ENCODE assay signal across 8 cellular contexts in the genomic region with DNA sequence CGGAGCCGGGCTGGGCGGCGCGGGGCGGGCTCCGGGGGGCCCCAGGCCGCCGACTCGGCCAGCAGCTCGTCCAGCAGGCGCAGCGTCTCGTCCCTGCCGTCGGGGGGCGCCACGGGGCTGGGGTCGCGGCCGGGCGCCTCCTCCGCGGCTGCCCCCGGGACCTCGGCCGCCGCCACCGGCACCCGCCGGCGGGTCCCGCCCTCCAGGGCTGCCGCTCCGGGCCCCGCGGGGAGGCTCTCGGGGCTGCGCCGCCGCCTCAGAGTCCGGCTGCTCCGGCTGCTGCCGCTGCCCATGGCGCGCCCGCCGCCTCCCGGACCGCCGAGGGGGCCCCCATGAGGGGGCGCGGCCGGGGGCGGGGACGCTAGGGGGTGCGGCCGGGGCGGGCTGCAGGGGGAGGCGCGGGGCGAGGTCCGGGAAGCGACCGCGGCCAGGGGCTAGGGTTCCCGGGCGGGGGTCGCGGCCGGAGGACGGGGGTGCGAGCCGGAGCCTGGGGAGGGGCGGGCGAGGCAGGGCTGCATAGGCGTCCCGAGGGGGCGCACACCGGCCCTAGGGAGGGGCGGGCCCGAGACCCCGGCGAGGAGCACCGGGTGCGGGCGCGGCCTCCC. TPM values are rescaled to one million over a fixed set of nuclear protein-coding genes. Genes with fewer than 3 reads are reported as not detected.
DNase-seq lines count a peak whose midpoint lies in the region; ATAC-seq, FAIRE-seq and TF ChIP-seq lines count a peak whose summit lies in the region.

A gene with protein sequence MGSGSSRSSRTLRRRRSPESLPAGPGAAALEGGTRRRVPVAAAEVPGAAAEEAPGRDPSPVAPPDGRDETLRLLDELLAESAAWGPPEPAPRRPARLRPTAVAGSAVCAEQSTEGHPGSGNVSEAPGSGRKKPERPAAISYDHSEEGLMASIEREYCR (minus strand): TSS at position 481 of the 605 bp plus-strand sequence. CDS start 188 bp downstream, at position 293.

- H3K36me3 ChIP-seq in BJ (ENCODE audit: control insufficient read depth, insufficient read depth, low read length) = no peaks in the 10 kb centered on the region

- DNase-seq in BJ (ENCODE audit: low read depth) (no peak), HTR-8/SVneo (ENCODE audit: insufficient read length, low spot score) (peak; percentile 72), astrocyte of the spinal cord (ENCODE audit: low read depth, low spot score) (no peak), immature natural killer cell (peak; percentile 14 to 23 (median 17)), COLO829 (ENCODE audit: low spot score) (no peak)
- DNase-seq in stimulated activated naive CD4-positive, alpha-beta T cell treated with Interleukin-2 at 50 U/mL for 16 hours (lab: John Stamatoyannopoulos, UW) = no peak

- no peaks in the 10 kb centered on the region for H3K9me3 Mint-ChIP-seq in immature natural killer cell
- no peaks in the 10 kb centered on the region for H3K9me3 Mint-ChIP-seq in stimulated activated naive CD8-positive, alpha-beta T cell treated with anti-CD3 and anti-CD28 coated beads, Interleukin-15, Interleukin-2, amounts not matched to agents 100 ng/mL and 50 ng/mL, for 24 hours

- peaks cover 0 to 11% (median 0%) of the 10 kb centered on the region in 3 donors for H3K36me3 Mint-ChIP-seq in immature natural killer cell
- H3K36me3 Mint-ChIP-seq in stimulated activated naive CD8-positive, alpha-beta T cell treated with anti-CD3 and anti-CD28 coated beads, Interleukin-15, Interleukin-2, amounts not matched to agents 100 ng/mL and 50 ng/mL, for 24 hours (ENCODE audit: low read depth) = no peaks in the 10 kb centered on the region

- TF ChIP-seq CTCF in BJ (IDR thresholded peaks at IDR 0.05; ENCODE audit: insufficient read depth, low read depth, low read length) (0 out of 2 replicates have a peak, but pooled peaks have one; percentile 7), astrocyte of the spinal cord (IDR thresholded peaks at IDR 0.05; ENCODE audit: low read depth, low read length) (peak; percentile 23)

- peak within 1 kb of the TSS; percentile 80 to 86 (median 82) for H3K4me3 Mint-ChIP-seq in immature natural killer cell
- peak within 1 kb of the TSS; percentile 80 for H3K4me3 Mint-ChIP-seq in stimulated activated naive CD8-positive, alpha-beta T cell treated with anti-CD3 and anti-CD28 coated beads, Interleukin-15, Interleukin-2, amounts not matched to agents 100 ng/mL and 50 ng/mL, for 24 hours

- peak; percentile 31 for ATAC-seq in GM18909 (IDR thresholded peaks at IDR 0.05; ENCODE audit: poor library complexity, unreplicated experiment)

- CTCF ChIA-PET in BJ (lab: Yijun Ruan, JAX) = interaction anchor here (0.7 to 11.7 kb wide), 9 partner anchors 10 to 580 kb away, joined by 3 to 101 read pairs (median 4); no protein-coding TSS in a partner anchor

- in situ Hi-C loops in astrocyte of the spinal cord (cut with HindIII; ENCODE audit: low sequenced_read_pairs) = no loop called here

- H3K4me3 ChIP-seq in BJ (ENCODE audit: low read depth, low read length) = peak within 1 kb of the TSS; percentile 44
- peak within 1 kb of the TSS; percentile 35 for H3K4me3 ChIP-seq in astrocyte of the spinal cord (ENCODE audit: low read depth, low read length)

- peaks cover 25 to 42% (median 34%) of the 10 kb centered on the region in 3 donors for H3K27me3 Mint-ChIP-seq in immature natural killer cell (ENCODE audit: low read depth in 3 of 3)
- H3K27me3 Mint-ChIP-seq in stimulated activated naive CD8-positive, alpha-beta T cell treated with anti-CD3 and anti-CD28 coated beads, Interleukin-15, Interleukin-2, amounts not matched to agents 100 ng/mL and 50 ng/mL, for 24 hours = peaks cover 78% of the 10 kb centered on the region

- H3K27me3 ChIP-seq in BJ (ENCODE audit: control insufficient read depth, insufficient read depth, low read length) = peaks cover 19% of the 10 kb centered on the region

- no peak for FAIRE-seq in HTR-8/SVneo (lab: Jason Lieb, UNC)

- peaks cover 14 to 17% of the 10 kb centered on the region in 2 donors for H3K4me1 Mint-ChIP-seq in immature natural killer cell
- peaks cover 35% of the 10 kb centered on the region for H3K4me1 Mint-ChIP-seq in stimulated activated naive CD8-positive, alpha-beta T cell treated with anti-CD3 and anti-CD28 coated beads, Interleukin-15, Interleukin-2, amounts not matched to agents 100 ng/mL and 50 ng/mL, for 24 hours (ENCODE audit: low read depth)

- peak within 1 kb of the TSS in 5 of 6 donors; percentile 44 to 72 (median 65) for H3K27ac Mint-ChIP-seq in immature natural killer cell
- peak within 1 kb of the TSS; percentile 46 for H3K27ac Mint-ChIP-seq in stimulated activated naive CD8-positive, alpha-beta T cell treated with anti-CD3 and anti-CD28 coated beads, Interleukin-15, Interleukin-2, amounts not matched to agents 100 ng/mL and 50 ng/mL, for 24 hours

- POLR2A ChIA-PET in BJ (lab: Charles Lee) = no interaction called here

RNA-seq across cellular contexts. Expression of the gene that starts here (rescaled TPM):
- polyA plus RNA-seq in BJ (2011; rRNA removed) (1.5 and 2.5 TPM in 2 replicates), immature natural killer cell (not detected)
- polyA minus RNA-seq in BJ (2011; rRNA and poly(A)+ RNA removed) = 0.82 and 1.2 TPM in 2 replicates

Comparison
In these comparisons a context has a peak if more than half of its experiments do, and no peak if none do; other contexts are left out.
1. Peak in DNase-seq in immature natural killer cell; RNA of the gene not detected or under 1 TPM.